In the genomic region with DNA sequence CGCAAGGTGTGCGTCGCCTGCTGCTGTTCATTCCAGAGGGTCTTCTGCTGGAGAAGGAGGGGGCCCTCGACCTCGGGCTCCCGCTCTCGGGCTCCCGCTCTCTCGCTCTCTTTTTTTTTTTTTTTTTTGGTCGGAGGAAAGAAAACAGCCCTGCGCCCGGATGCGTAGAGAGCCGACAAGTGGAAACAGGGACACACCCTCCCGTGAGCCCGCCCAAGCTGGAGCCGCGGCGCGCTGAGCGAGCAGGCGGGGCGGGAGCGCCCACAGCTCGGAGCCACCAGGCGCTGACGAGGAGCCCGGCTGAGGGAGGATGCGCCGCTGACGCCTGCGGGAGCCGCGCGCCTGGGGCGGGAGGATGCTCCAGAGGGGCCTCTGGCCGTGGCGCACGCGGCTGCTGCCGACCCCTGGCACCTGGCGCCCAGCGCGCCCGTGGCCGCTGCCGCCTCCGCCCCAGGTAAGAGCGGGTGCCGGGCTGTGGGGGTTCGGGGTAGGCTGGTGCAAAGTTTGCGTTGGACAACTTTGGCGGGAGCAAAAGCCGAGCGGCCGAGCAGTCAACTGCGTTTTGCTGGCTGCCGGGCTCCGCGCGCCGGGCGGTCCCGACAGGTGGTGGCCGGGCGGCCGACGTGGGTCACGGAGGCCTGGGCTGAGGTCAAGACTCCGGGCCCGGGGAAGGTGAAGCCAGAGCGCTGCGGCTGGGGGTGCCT, we compare ENCODE assay signal across 8 cellular contexts. TPM values are rescaled to one million over a fixed set of nuclear protein-coding genes. Genes with fewer than 3 reads are reported as not detected.
DNase-seq lines count a peak whose midpoint lies in the region; ATAC-seq, FAIRE-seq and TF ChIP-seq lines count a peak whose summit lies in the region.

A gene with protein sequence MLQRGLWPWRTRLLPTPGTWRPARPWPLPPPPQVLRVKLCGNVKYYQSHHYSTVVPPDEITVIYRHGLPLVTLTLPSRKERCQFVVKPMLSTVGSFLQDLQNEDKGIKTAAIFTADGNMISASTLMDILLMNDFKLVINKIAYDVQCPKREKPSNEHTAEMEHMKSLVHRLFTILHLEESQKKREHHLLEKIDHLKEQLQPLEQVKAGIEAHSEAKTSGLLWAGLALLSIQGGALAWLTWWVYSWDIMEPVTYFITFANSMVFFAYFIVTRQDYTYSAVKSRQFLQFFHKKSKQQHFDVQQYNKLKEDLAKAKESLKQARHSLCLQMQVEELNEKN (plus strand): TSS at position 264 of the 704 bp plus-strand sequence. CDS start 92 bp downstream, at position 356.

- peak within 1 kb of the TSS in 1 of 2 donors; percentile 55 for H3K9ac ChIP-seq in kidney (ENCODE audit: low read length in 2 of 2)

- intact Hi-C loops in kidney (cut with DNase I): no loop called here

- H3K4me3 ChIP-seq in kidney (ENCODE audit: low read length in 2 of 2): peak within 1 kb of the TSS; percentile 56 to 72

- no peaks in the 10 kb centered on the region for H3K27me3 Mint-ChIP-seq in central memory CD8-positive, alpha-beta T cell

- H3K9me3 Mint-ChIP-seq in central memory CD8-positive, alpha-beta T cell: no peaks in the 10 kb centered on the region

- peak; percentile 91 for ATAC-seq in GM18868 (IDR thresholded peaks at IDR 0.05; ENCODE audit: unreplicated experiment)
- ATAC-seq in HG03097 (IDR thresholded peaks at IDR 0.05; ENCODE audit: low FRiP score, unreplicated experiment): peak; percentile 92
- peak; percentile 92 for ATAC-seq in central memory CD8-positive, alpha-beta T cell (replicated peaks; ENCODE audit: extremely low read depth, poor library complexity, severe bottlenecking)

- peaks cover 39% of the 10 kb centered on the region for H3K36me3 Mint-ChIP-seq in central memory CD8-positive, alpha-beta T cell (ENCODE audit: insufficient read depth)

- H3K27ac Mint-ChIP-seq in central memory CD8-positive, alpha-beta T cell (ENCODE audit: low read depth): peak within 1 kb of the TSS; percentile 94

- H3K27ac ChIP-seq in kidney (ENCODE audit: low read depth in 2 of 2, low read length in 2 of 2): peak within 1 kb of the TSS; percentile 32 to 59

- H3K4me1 ChIP-seq in kidney (ENCODE audit: control insufficient read depth in 1 of 2, insufficient read depth in 1 of 2, low read depth in 1 of 2, low read length in 2 of 2): peaks cover 0 to 8% of the 10 kb centered on the region in 2 donors

- peaks cover 48% of the 10 kb centered on the region for H3K4me1 Mint-ChIP-seq in central memory CD8-positive, alpha-beta T cell

- H3K4me3 Mint-ChIP-seq in central memory CD8-positive, alpha-beta T cell: peak within 1 kb of the TSS; percentile 82

- in situ Hi-C loops in ACHN (cut with HindIII; ENCODE audit: low pct_ligation_motif_present, low pct_unique_long_range_greater_than_20kb, low sequenced_read_pairs): no loop called here

- H3K9me3 ChIP-seq in kidney (ENCODE audit: control insufficient read depth in 1 of 2, low read length in 2 of 2): no peaks in the 10 kb centered on the region

- no peak for FAIRE-seq in kidney (lab: Jason Lieb, UNC)

- TF ChIP-seq CTCF in kidney (IDR thresholded peaks at IDR 0.05; ENCODE audit: borderline replicate concordance, extremely low read depth, insufficient read depth): no peak

- peak; percentile 90 for DNase-seq in ACHN
- DNase-seq in NCI-H226: peak; percentile 94
- peak; percentile 80 for DNase-seq in activated CD4-positive, CD25-positive, alpha-beta regulatory T cell treated with anti-CD3 and anti-CD28 coated beads, Interleukin-2, amount 50 U/mL, for 16 hours (ENCODE audit: low read depth, low spot score)
- peak; percentile 78 to 89 for DNase-seq in central memory CD8-positive, alpha-beta T cell (ENCODE audit: low spot score in 2 of 2)
- peak; percentile 94 for DNase-seq in kidney
- DNase-seq in stimulated activated CD4-positive, alpha-beta T cell treated with anti-CD3 and anti-CD28 coated beads, Interleukin-15, amount 100 ng/mL, for 24 hours: peak; percentile 94

- H3K36me3 ChIP-seq in kidney (ENCODE audit: control insufficient read depth in 1 of 2, insufficient read depth in 2 of 2, low read length in 2 of 2): no peaks in the 10 kb centered on the region

RNA-seq across cellular contexts. Expression of the gene that starts here (rescaled TPM):
- 15.2 TPM for total RNA-seq in kidney
- polyA plus RNA-seq in kidney (ENCODE audit: insufficient read depth, low read depth, low replicate concordance): 2.3 TPM

Comparison
In these comparisons a context has a peak if more than half of its experiments do, and no peak if none do; other contexts are left out.
1. Peak in every context shown above with its lines: DNase-seq, ATAC-seq, H3K4me3 ChIP-seq and H3K27ac ChIP-seq.